19 cellular contexts compared by ENCODE assay signal in the genomic region with DNA sequence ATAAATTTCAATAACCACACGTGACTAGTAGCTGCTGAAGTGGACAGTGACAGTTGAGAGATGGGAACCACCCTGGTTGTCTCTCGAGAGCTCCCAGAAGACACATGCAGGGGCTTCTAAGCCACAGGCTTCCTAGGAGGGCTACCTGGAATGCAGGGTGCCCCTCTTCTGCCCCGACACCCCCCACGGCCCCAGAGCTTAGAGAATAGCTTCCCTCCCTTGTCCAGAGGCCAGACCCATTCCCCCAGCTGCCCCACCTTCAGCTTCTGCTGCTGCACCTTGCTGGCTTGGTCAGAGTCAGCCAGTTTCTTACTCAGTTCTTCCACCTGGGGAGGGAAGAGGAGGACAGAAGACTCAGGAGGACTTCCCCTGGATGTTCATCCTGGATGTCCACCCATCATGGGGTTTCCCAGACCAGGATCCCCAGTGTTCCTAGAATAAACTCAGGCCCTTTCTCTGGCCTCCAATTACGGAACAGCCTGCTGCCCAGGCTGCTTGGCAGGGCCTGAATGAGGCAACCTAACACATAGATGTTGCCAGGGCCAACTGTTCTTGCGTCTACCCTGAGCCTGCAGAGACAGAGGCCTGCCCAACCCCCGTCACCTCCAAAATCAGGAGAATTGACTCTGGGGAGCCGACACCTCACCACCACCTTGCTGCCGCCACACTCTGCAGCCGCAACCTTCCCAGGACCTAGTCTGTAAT. TPM values are rescaled to one million over a fixed set of nuclear protein-coding genes. Genes with fewer than 3 reads are reported as not detected.
DNase-seq lines count a peak whose midpoint lies in the region; ATAC-seq, FAIRE-seq and TF ChIP-seq lines count a peak whose summit lies in the region.
"Had no signal": no experiment of that assay in that cellular context is flagged by ENCODE, and none has a peak within 500 bp of the region (broad histone marks: within the 10 kb centered on the region; RNA-seq: fewer than 3 reads in every experiment).

No MANE protein-coding gene starts in this region.

- TF ChIP-seq POLR2A in K562 (conservative IDR thresholded peaks at IDR 0.05), result no peak

- H3K27me3 ChIP-seq in CD8-positive, alpha-beta T cell (ENCODE audit: insufficient read depth, low read length), result no peaks in the 10 kb centered on the region
- no peaks in the 10 kb centered on the region for H3K27me3 ChIP-seq in K562 (ENCODE audit: control insufficient read depth in 2 of 2, insufficient read depth in 2 of 2, low read length in 2 of 2)
- H3K27me3 ChIP-seq: BLaER1 treated with 17β-estradiol and CSF1 and Interleukin-3, amounts not matched to agents 10 nM and 100 nM had no signal

- H3K79me2 ChIP-seq in K562 (ENCODE audit: control insufficient read depth, insufficient read depth, low read length), result no peaks in the 10 kb centered on the region

- no peak overlapping the region for H3K4me3 Mint-ChIP-seq in T-helper 2 cell treated with Interferon-gamma antibody and Interleukin-4, amounts not matched to agents 5 μg/mL and 100 μg/mL, for 36 hours
- H3K4me3 Mint-ChIP-seq in CD8-positive, alpha-beta T cell, result no peak overlapping the region
- H3K4me3 Mint-ChIP-seq: activated naive CD8-positive, alpha-beta T cell treated with anti-CD3 and anti-CD28 coated beads, Interleukin-2, amount 10 ng/mL, durations not matched to agents 7 days and 5 days had no signal

- H3K27ac Mint-ChIP-seq in T-helper 2 cell treated with Interferon-gamma antibody and Interleukin-4, amounts not matched to agents 5 μg/mL and 100 μg/mL, for 36 hours, result peak overlapping the region; percentile 36
- H3K27ac Mint-ChIP-seq in CD8-positive, alpha-beta T cell, result peak overlapping the region; percentile 55
- H3K27ac Mint-ChIP-seq: activated naive CD8-positive, alpha-beta T cell treated with anti-CD3 and anti-CD28 coated beads, Interleukin-2, amount 10 ng/mL, durations not matched to agents 7 days and 5 days had no signal

- no peak for TF ChIP-seq CTCF in CD8-positive, alpha-beta T cell (IDR thresholded peaks at IDR 0.05)
- TF ChIP-seq CTCF in K562 (IDR thresholded peaks at IDR 0.05 in 2 of 3, conservative IDR thresholded peaks at IDR 0.05 in 1 of 3; ENCODE audit: insufficient read depth in 2 of 3, low read depth in 1 of 3, low read length in 3 of 3), result no peak

- H3K9me1 ChIP-seq in K562 (ENCODE audit: control insufficient read depth, insufficient read depth, low read length), result no peaks in the 10 kb centered on the region

- H3K9ac ChIP-seq in K562 (ENCODE audit: insufficient read depth in 1 of 2, low read depth in 2 of 2, low read length in 2 of 2), result no peak overlapping the region

- POLR2A ChIA-PET in CD8-positive, alpha-beta T cell (lab: Charles Lee), result no interaction called here
- POLR2A ChIA-PET in K562 (lab: Yijun Ruan, JAX), result interaction anchor here (0.6 kb wide), 1 partner anchor 236 kb away, joined by 4 read pairs; no protein-coding TSS in a partner anchor

- H3K27ac ChIP-seq in CD8-positive, alpha-beta T cell (ENCODE audit: low read depth, low read length), result no peak overlapping the region
- H3K27ac ChIP-seq in K562 (ENCODE audit: extremely low read depth, low read depth, low read length), result no peak overlapping the region
- H3K27ac ChIP-seq: HL-60, SK-N-MC had no signal

- no peak for ATAC-seq in CD8-positive, alpha-beta T cell
- no peak for ATAC-seq in K562
- ATAC-seq in GM18520 (IDR thresholded peaks at IDR 0.05; ENCODE audit: unreplicated experiment), result no peak
- ATAC-seq in GM21381 (IDR thresholded peaks at IDR 0.05; ENCODE audit: unreplicated experiment), result no peak

- H3K36me3 Mint-ChIP-seq in T-helper 2 cell treated with Interferon-gamma antibody and Interleukin-4, amounts not matched to agents 5 μg/mL and 100 μg/mL, for 36 hours (ENCODE audit: low read depth), result peaks cover 59% of the 10 kb centered on the region
- peaks cover 97% of the 10 kb centered on the region for H3K36me3 Mint-ChIP-seq in CD8-positive, alpha-beta T cell

- peaks cover 98% of the 10 kb centered on the region for H3K36me3 ChIP-seq in CD8-positive, alpha-beta T cell (ENCODE audit: insufficient read depth, low read length)
- H3K36me3 ChIP-seq in K562 (ENCODE audit: control insufficient read depth, insufficient read depth, low read length), result peaks cover 96% of the 10 kb centered on the region

- H3K27me3 Mint-ChIP-seq in T-helper 2 cell treated with Interferon-gamma antibody and Interleukin-4, amounts not matched to agents 5 μg/mL and 100 μg/mL, for 36 hours (ENCODE audit: low read depth), result no peaks in the 10 kb centered on the region
- no peaks in the 10 kb centered on the region for H3K27me3 Mint-ChIP-seq in CD8-positive, alpha-beta T cell (ENCODE audit: low read depth)
- H3K27me3 Mint-ChIP-seq: activated naive CD8-positive, alpha-beta T cell treated with anti-CD3 and anti-CD28 coated beads, Interleukin-2, amount 10 ng/mL, durations not matched to agents 7 days and 5 days had no signal

- H3K4me2 ChIP-seq in K562 (ENCODE audit: insufficient read depth, low read length), result no peak overlapping the region
- H3K4me2 ChIP-seq: BLaER1 treated with 17β-estradiol and CSF1 and Interleukin-3, amounts not matched to agents 10 nM and 100 nM had no signal

- CTCF ChIA-PET in CD8-positive, alpha-beta T cell (lab: Charles Lee), result interaction anchor here (1.1 to 2.1 kb wide), 3 partner anchors 33 to 133 kb away, joined by 3 to 7 read pairs (median 7); no protein-coding TSS in a partner anchor
- CTCF ChIA-PET in K562 (lab: Yijun Ruan, JAX; ENCODE audit: low intra/inter-chr PET ratio), result no interaction called here

- H3K9me3 ChIP-seq in CD8-positive, alpha-beta T cell (ENCODE audit: low read length), result no peaks in the 10 kb centered on the region
- H3K9me3 ChIP-seq in K562 (replicated peaks; ENCODE audit: control insufficient read depth, insufficient read depth, low read depth, low read length), result no peaks in the 10 kb centered on the region
- H3K9me3 ChIP-seq: BLaER1 treated with 17β-estradiol and CSF1 and Interleukin-3, amounts not matched to agents 10 nM and 100 nM had no signal

- no peak for FAIRE-seq in K562 (lab: Jason Lieb, UNC)
- FAIRE-seq: endometrium had no signal

- no peak for TF ChIP-seq EP300 in K562 (IDR thresholded peaks at IDR 0.05; ENCODE audit: low read length)

- WGBS in K562 (ENCODE audit: insufficient coverage, low coverage, missing lambda C conversion rate), result 84% methylated on average over 9 of the region's 10 CpGs

- intact Hi-C loops in CD8-positive, alpha-beta T cell (cut with DNase I, micrococcal nuclease), result no loop called here
- intact Hi-C loops in K562 (cut with micrococcal nuclease), result no loop called here

- H2AFZ ChIP-seq in K562 (ENCODE audit: low read depth, low read length), result no peak overlapping the region

- H3K4me1 ChIP-seq in CD8-positive, alpha-beta T cell (ENCODE audit: insufficient read depth, low read length), result no peaks in the 10 kb centered on the region
- H3K4me1 ChIP-seq in K562 (replicated peaks in 1 of 2; ENCODE audit: control insufficient read depth in 2 of 2, insufficient read depth in 2 of 2, low read length in 2 of 2), result peaks cover 0 to 7% of the 10 kb centered on the region in 2 experiments; a peak in 1 of 5 replicates

- no TSS peak for BruUV-seq in K562 (replicated peaks; lab: Mats Ljungman, UMichigan)

- peaks cover 5% of the 10 kb centered on the region; the same call in 1 of the 2 replicates for H4K20me1 ChIP-seq in K562 (replicated peaks; ENCODE audit: control insufficient read depth, insufficient read depth, low read length)

- DNase-seq in T-helper 2 cell treated with Interferon-gamma antibody and Interleukin-4, amounts not matched to agents 5 μg/mL and 100 μg/mL, for 36 hours (ENCODE audit: low spot score), result no peak
- DNase-seq in T-helper 2 cell (no peak), K562 (ENCODE audit: extremely low read depth in 1 of 4, low spot score in 3 of 4) (no peak), medulla oblongata (ENCODE audit: extremely low spot score) (peak; percentile 51), NCI-H226 (no peak)
- DNase-seq in CD8-positive, alpha-beta T cell, result no peak
- DNase-seq: activated CD4-positive, alpha-beta T cell treated with anti-CD3 and anti-CD28 coated beads, Interleukin-2, amount 50 U/mL, for 48 hours; activated naive CD8-positive, alpha-beta T cell treated with anti-CD3 and anti-CD28 coated beads, Interleukin-2, amount 10 ng/mL, durations not matched to agents 7 days and 5 days; DMS53; NCI-H2081; NCI-H524 treated with DMSO at 0.1 percent for 48 hours; OCI-M1; stimulated activated naive CD4-positive, alpha-beta T cell had no signal

- H3K4me1 Mint-ChIP-seq in T-helper 2 cell treated with Interferon-gamma antibody and Interleukin-4, amounts not matched to agents 5 μg/mL and 100 μg/mL, for 36 hours (ENCODE audit: low read depth), result no peaks in the 10 kb centered on the region
- H3K4me1 Mint-ChIP-seq in CD8-positive, alpha-beta T cell (ENCODE audit: low read depth), result peaks cover 3% of the 10 kb centered on the region
- H3K4me1 Mint-ChIP-seq: activated naive CD8-positive, alpha-beta T cell treated with anti-CD3 and anti-CD28 coated beads, Interleukin-2, amount 10 ng/mL, durations not matched to agents 7 days and 5 days had no signal

- H3K4me3 ChIP-seq in CD8-positive, alpha-beta T cell (ENCODE audit: low read depth, low read length), result no peak overlapping the region
- no peak overlapping the region for H3K4me3 ChIP-seq in K562
- H3K4me3 ChIP-seq: BLaER1 treated with 17β-estradiol and CSF1 and Interleukin-3, amounts not matched to agents 10 nM and 100 nM; SK-N-MC had no signal

- H3K9me3 Mint-ChIP-seq in T-helper 2 cell treated with Interferon-gamma antibody and Interleukin-4, amounts not matched to agents 5 μg/mL and 100 μg/mL, for 36 hours, result no peaks in the 10 kb centered on the region
- no peaks in the 10 kb centered on the region for H3K9me3 Mint-ChIP-seq in CD8-positive, alpha-beta T cell
- H3K9me3 Mint-ChIP-seq: activated naive CD8-positive, alpha-beta T cell treated with anti-CD3 and anti-CD28 coated beads, Interleukin-2, amount 10 ng/mL, durations not matched to agents 7 days and 5 days had no signal

- in situ Hi-C loops in K562 (cut with MboI), result no loop called here

- TF ChIP-seq RAD21 in K562 (CRISPR knock-in tag; conservative IDR thresholded peaks at IDR 0.05 in 1 of 2, IDR thresholded peaks at IDR 0.05 in 1 of 2), result no peak

RNA-seq across cellular contexts. Expression of a gene that starts 12.0 kb away (rescaled TPM):
- 10 to 100 TPM; 13.7 to 13.8 TPM for total RNA-seq in CD8-positive, alpha-beta T cell
- total RNA-seq in K562 (2011; cell fraction: chromatin; rRNA removed; ENCODE audit: low replicate concordance), result 50.1 and 71.5 TPM in 2 replicates
- total RNA-seq in K562 (2011; cell fraction: nucleolus; rRNA removed), result 32.2 and 35.4 TPM in 2 replicates
- 35.9 and 50.0 TPM in 2 replicates for total RNA-seq in K562 (2011; cell fraction: nucleoplasm; rRNA removed)
- total RNA-seq in K562 (2014; rRNA removed), result 2.1 and 2.9 TPM in 2 replicates
- 2.7 and 3.2 TPM in 2 replicates for total RNA-seq in K562 (2014; rRNA removed; fragmentation: Illumina TruSeq; extraction: Trizol)
- 3.2 and 3.5 TPM in 2 replicates for total RNA-seq in K562 (2015; rRNA removed; fragmentation: Illumina TruSeq; extraction: Trizol)
- 5.2 and 9.4 TPM in 2 replicates for total RNA-seq in K562 (2021)
- 6.4 and 10.7 TPM in 2 replicates for polyA plus RNA-seq in K562 (2011; rRNA removed)
- 9.9 and 10.0 TPM in 2 replicates for polyA plus RNA-seq in K562 (2011; cell fraction: cytosol; rRNA removed)
- 56.7 and 61.5 TPM in 2 replicates for polyA plus RNA-seq in K562 (2011; cell fraction: nucleus; rRNA removed)
- polyA plus RNA-seq in K562 (2012), result 5.7 and 12.3 TPM in 2 replicates
- 6.1 TPM in 2 replicates for polyA plus RNA-seq in K562 (2014; fragmentation: Illumina TruSeq; extraction: Trizol)
- under 1 TPM; 0.34 to 0.35 TPM for polyA plus RNA-seq in K562 (2014; fragmentation: Nextera tagmentation; extraction: Ambion mirVana)
- 6.3 and 7.2 TPM in 2 replicates for polyA plus RNA-seq in K562 (2014; rRNA removed)
- polyA minus RNA-seq in K562 (2011; rRNA and poly(A)+ RNA removed), result 9.5 and 10.0 TPM in 2 replicates
- 2.2 and 3.4 TPM in 2 replicates for polyA minus RNA-seq in K562 (2011; cell fraction: cytosol; rRNA and poly(A)+ RNA removed)
- 11.3 and 13.7 TPM in 2 replicates for polyA minus RNA-seq in K562 (2011; cell fraction: nucleus; rRNA and poly(A)+ RNA removed)
